Comparison of ENCODE assay signal across 31 cellular contexts in the genomic region with DNA sequence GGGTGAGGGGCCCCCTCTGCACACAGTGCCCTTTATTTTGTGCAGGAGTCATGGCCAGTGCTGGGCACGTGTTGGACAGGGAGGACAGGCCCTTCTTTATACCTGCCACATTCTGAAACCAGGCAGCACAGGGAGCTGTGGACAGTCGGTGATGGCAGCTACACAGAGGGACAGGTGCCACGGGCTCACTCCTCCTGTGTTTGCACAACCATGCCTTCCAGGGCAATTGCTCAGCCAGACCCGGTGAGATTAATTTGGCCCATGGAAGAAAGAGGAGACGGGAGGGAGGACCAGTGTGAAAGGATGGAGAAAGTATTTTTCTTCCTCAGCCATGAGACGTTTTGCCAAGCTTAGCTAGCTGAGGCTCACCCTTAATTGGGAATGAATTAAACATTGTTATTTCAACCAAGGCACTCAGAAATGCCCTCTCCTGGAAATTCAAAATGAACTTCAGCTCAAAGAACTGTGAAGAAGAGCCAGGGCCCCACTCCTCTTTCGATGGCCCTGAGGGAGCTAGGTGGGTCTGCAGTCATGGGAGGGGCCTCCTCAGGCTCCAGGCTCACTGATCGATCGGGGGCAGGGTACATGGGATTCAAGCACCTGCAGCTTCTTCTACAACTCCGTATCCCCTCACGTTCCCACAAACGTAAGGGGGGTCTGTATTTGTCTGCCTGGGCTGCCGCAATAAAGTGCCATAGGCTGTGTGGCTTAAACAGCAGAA. TPM values are rescaled to one million over a fixed set of nuclear protein-coding genes. Genes with fewer than 3 reads are reported as not detected.
DNase-seq lines count a peak whose midpoint lies in the region; ATAC-seq and TF ChIP-seq lines count a peak whose summit lies in the region.
"Had no signal": no experiment of that assay in that cellular context is flagged by ENCODE, and none has a peak within 500 bp of the region (broad histone marks: within the 10 kb centered on the region; RNA-seq: fewer than 3 reads in every experiment).

No MANE protein-coding gene starts in this region.

- no peak overlapping the region for H3K4me3 ChIP-seq in aorta (ENCODE audit: low read length in 2 of 2)
- H3K4me3 ChIP-seq: pancreas, Peyer's patch, skin epidermis, upper lobe of left lung had no signal

- H3K27me3 Mint-ChIP-seq in activated T-helper 1 cell treated with anti-CD3 and anti-CD28 coated beads, Interleukin-12 subunit alpha, Interleukin-12 subunit beta, Interleukin-2, Interleukin-4 antibody, amounts not matched to agents 30 ng/mL and 10 ng/mL and 1 ng/mL, durations not matched to agents 14 hours and 24 hours and 36 hours (ENCODE audit: insufficient read depth) = no peaks in the 10 kb centered on the region
- H3K27me3 Mint-ChIP-seq in progenitor cell of endocrine pancreas = no peaks in the 10 kb centered on the region

- no peaks in the 10 kb centered on the region for H3K4me1 ChIP-seq in aorta (ENCODE audit: control insufficient read depth in 1 of 2, insufficient read depth in 2 of 2, low read length in 2 of 2)
- H3K4me1 ChIP-seq: pancreas, Peyer's patch had no signal

- H3K27ac Mint-ChIP-seq in activated T-helper 1 cell treated with anti-CD3 and anti-CD28 coated beads, Interleukin-12 subunit alpha, Interleukin-12 subunit beta, Interleukin-2, Interleukin-4 antibody, amounts not matched to agents 30 ng/mL and 10 ng/mL and 1 ng/mL, durations not matched to agents 14 hours and 24 hours and 36 hours = no peak overlapping the region
- peak overlapping the region; percentile 65 for H3K27ac Mint-ChIP-seq in progenitor cell of endocrine pancreas
- H3K27ac Mint-ChIP-seq: dendritic cell treated with granulocyte-macrophage colony-stimulating factor and Interleukin-4, amounts not matched to agents 40 ng/mL and 50 ng/mL, for 4 days; memory B cell; stimulated activated naive B cell treated with anti-CD40 and anti-IgM and Interleukin-4, amounts not matched to agents 10 μg/mL and 1 μg/mL and 100 μg/mL, for 72 hours had no signal

- peak overlapping the region; percentile 2 for H3K4me3 Mint-ChIP-seq in activated T-helper 1 cell treated with anti-CD3 and anti-CD28 coated beads, Interleukin-12 subunit alpha, Interleukin-12 subunit beta, Interleukin-2, Interleukin-4 antibody, amounts not matched to agents 30 ng/mL and 10 ng/mL and 1 ng/mL, durations not matched to agents 14 hours and 24 hours and 36 hours
- no peak overlapping the region for H3K4me3 Mint-ChIP-seq in progenitor cell of endocrine pancreas (ENCODE audit: low read depth)
- H3K4me3 Mint-ChIP-seq: dendritic cell treated with granulocyte-macrophage colony-stimulating factor and Interleukin-4, amounts not matched to agents 40 ng/mL and 50 ng/mL, for 4 days; memory B cell; neural crest cell; stimulated activated naive B cell treated with anti-CD40 and anti-IgM and Interleukin-4, amounts not matched to agents 10 μg/mL and 1 μg/mL and 100 μg/mL, for 72 hours had no signal

- no peak for TF ChIP-seq CTCF in GM10248 (IDR thresholded peaks at IDR 0.05; ENCODE audit: control extremely low read depth, extremely low read depth, low read depth, missing control alignments)
- no peak for TF ChIP-seq CTCF in progenitor cell of endocrine pancreas (IDR thresholded peaks at IDR 0.05; ENCODE audit: unreplicated experiment)

- H3K9me3 ChIP-seq in aorta (ENCODE audit: control insufficient read depth, low read length) = no peaks in the 10 kb centered on the region
- H3K9me3 ChIP-seq: pancreas, Peyer's patch, upper lobe of left lung had no signal

- no peaks in the 10 kb centered on the region for H3K27me3 ChIP-seq in aorta (ENCODE audit: control insufficient read depth in 1 of 2, insufficient read depth in 2 of 2, low read length in 1 of 2)
- H3K27me3 ChIP-seq: pancreas, Peyer's patch, upper lobe of left lung had no signal

- no peaks in the 10 kb centered on the region for H3K9me3 Mint-ChIP-seq in activated T-helper 1 cell treated with anti-CD3 and anti-CD28 coated beads, Interleukin-12 subunit alpha, Interleukin-12 subunit beta, Interleukin-2, Interleukin-4 antibody, amounts not matched to agents 30 ng/mL and 10 ng/mL and 1 ng/mL, durations not matched to agents 14 hours and 24 hours and 36 hours
- H3K9me3 Mint-ChIP-seq in progenitor cell of endocrine pancreas (ENCODE audit: low read depth) = peaks cover 7% of the 10 kb centered on the region
- H3K9me3 Mint-ChIP-seq: activated naive CD4-positive, alpha-beta T cell treated with anti-CD3 and anti-CD28 coated beads, Interleukin-2, amount 50 U/mL, for 72 hours; dendritic cell treated with granulocyte-macrophage colony-stimulating factor and Interleukin-4, amounts not matched to agents 40 ng/mL and 50 ng/mL, for 4 days; memory B cell; stimulated activated naive B cell treated with anti-CD40 and anti-IgM and Interleukin-4, amounts not matched to agents 10 μg/mL and 1 μg/mL and 100 μg/mL, for 72 hours had no signal

- POLR2A ChIA-PET in GM10248 (lab: Yijun Ruan, JAX) = interaction anchor here (0.6 kb wide), 1 partner anchor 402 kb away, joined by 3 read pairs; no protein-coding TSS in a partner anchor

- CTCF ChIA-PET in GM10248 (lab: Yijun Ruan, JAX) = no interaction called here

- H3K4me1 Mint-ChIP-seq in activated T-helper 1 cell treated with anti-CD3 and anti-CD28 coated beads, Interleukin-12 subunit alpha, Interleukin-12 subunit beta, Interleukin-2, Interleukin-4 antibody, amounts not matched to agents 30 ng/mL and 10 ng/mL and 1 ng/mL, durations not matched to agents 14 hours and 24 hours and 36 hours (ENCODE audit: low read depth) = peaks cover 17% of the 10 kb centered on the region
- peaks cover 8% of the 10 kb centered on the region for H3K4me1 Mint-ChIP-seq in progenitor cell of endocrine pancreas (ENCODE audit: low read depth)
- H3K4me1 Mint-ChIP-seq: memory B cell, neural crest cell had no signal

- intact Hi-C loops in activated T-helper 1 cell treated with anti-CD3 and anti-CD28 coated beads, Interleukin-12 subunit alpha, Interleukin-12 subunit beta, Interleukin-2, Interleukin-4 antibody, amounts not matched to agents 30 ng/mL and 10 ng/mL and 1 ng/mL, durations not matched to agents 14 hours and 24 hours and 36 hours (cut with micrococcal nuclease) = no loop called here
- intact Hi-C loops in aorta (cut with DNase I) = no loop called here

- no peaks in the 10 kb centered on the region for H3K36me3 ChIP-seq in aorta (ENCODE audit: control insufficient read depth in 1 of 2, insufficient read depth in 2 of 2, low read length in 1 of 2)
- H3K36me3 ChIP-seq: pancreas, Peyer's patch, upper lobe of left lung, WERI-Rb-1 had no signal

- peak; percentile 23 for DNase-seq in NCI-H1092 treated with DMSO at 0.1 percent for 48 hours (lab: John Stamatoyannopoulos, UW)
- DNase-seq in NCI-H1092 (lab: John Stamatoyannopoulos, UW) = no peak
- DNase-seq in GM10248 (ENCODE audit: extremely low spot score) = peak; percentile 5
- DNase-seq in activated T-helper 1 cell treated with anti-CD3 and anti-CD28 coated beads, Interleukin-12 subunit alpha, Interleukin-12 subunit beta, Interleukin-2, Interleukin-4 antibody, amounts not matched to agents 30 ng/mL and 10 ng/mL and 1 ng/mL, durations not matched to agents 14 hours and 24 hours and 36 hours (ENCODE audit: low spot score) = no peak
- no peak for DNase-seq in progenitor cell of endocrine pancreas (ENCODE audit: low spot score, unreplicated experiment)
- no peak for DNase-seq in cortex of kidney (lab: John Stamatoyannopoulos, UW)
- no peak for DNase-seq in aorta
- DNase-seq in HT-29 (ENCODE audit: low spot score) = no peak
- DNase-seq: activated CD4-positive, alpha-beta T cell treated with anti-CD3 and anti-CD28 coated beads for 48 hours; activated CD8-positive, alpha-beta memory T cell treated with anti-CD3 and anti-CD28 coated beads for 24 hours; activated T-cell treated with anti-CD3 and anti-CD28 coated beads for 4 hours; EL; erythroblast; IMR-90; MV-4-11; NCI-H1694 treated with DMSO at 0.1 percent for 48 hours; NCI-H2171; NCI-H69; pancreas; Peyer's patch; SIG-M5; stimulated activated naive B cell treated with anti-CD40 and anti-IgM and Interleukin-4, amounts not matched to agents 10 μg/mL and 1 μg/mL and 100 μg/mL, for 72 hours; upper lobe of left lung; WERI-Rb-1 had no signal

- H3K36me3 Mint-ChIP-seq in activated T-helper 1 cell treated with anti-CD3 and anti-CD28 coated beads, Interleukin-12 subunit alpha, Interleukin-12 subunit beta, Interleukin-2, Interleukin-4 antibody, amounts not matched to agents 30 ng/mL and 10 ng/mL and 1 ng/mL, durations not matched to agents 14 hours and 24 hours and 36 hours (ENCODE audit: low read depth) = no peaks in the 10 kb centered on the region
- H3K36me3 Mint-ChIP-seq in progenitor cell of endocrine pancreas (ENCODE audit: insufficient read depth) = no peaks in the 10 kb centered on the region
- H3K36me3 Mint-ChIP-seq: memory B cell; stimulated activated naive B cell treated with anti-CD40 and anti-IgM and Interleukin-4, amounts not matched to agents 10 μg/mL and 1 μg/mL and 100 μg/mL, for 72 hours had no signal

- H3K27ac ChIP-seq in aorta (ENCODE audit: low read depth in 1 of 2, low read length in 2 of 2) = no peak overlapping the region
- H3K27ac ChIP-seq: 22Rv1, C4-2B, pancreas, Peyer's patch, skin epidermis, upper lobe of left lung, WERI-Rb-1 had no signal

- no peak for ATAC-seq in aorta (ENCODE audit: low FRiP score)
- ATAC-seq: activated naive CD4-positive, alpha-beta T cell treated with anti-CD3 and anti-CD28 coated beads, Interleukin-2, amount 50 U/mL, for 72 hours; pancreas; stimulated activated naive B cell treated with anti-CD40 and anti-IgM and Interleukin-4, amounts not matched to agents 10 μg/mL and 1 μg/mL and 100 μg/mL, for 72 hours had no signal

- WGBS in aorta, 2 donors = 62 to 66% methylated on average over 13 of the region's 13 CpGs

RNA-seq across cellular contexts. Expression of gene SHISA2, which starts 41.2 kb away (rescaled TPM):
- 9.4 and 9.5 TPM in 2 replicates for total RNA-seq in activated T-helper 1 cell treated with anti-CD3 and anti-CD28 coated beads, Interleukin-12 subunit alpha, Interleukin-12 subunit beta, Interleukin-2, Interleukin-4 antibody, amounts not matched to agents 30 ng/mL and 10 ng/mL and 1 ng/mL, durations not matched to agents 14 hours and 24 hours and 36 hours
- total RNA-seq in progenitor cell of endocrine pancreas (15.2 and 18.1 TPM in 2 replicates), aorta (under 1 TPM; 0.19 to 0.66 TPM)
- not detected for polyA plus RNA-seq in aorta
- total RNA-seq in HT-29 (2014; rRNA removed; shearing (Covaris generic)) = not detected in 2 replicates
- total RNA-seq: IMR-90 had no signal
- polyA plus RNA-seq: IMR-90 had no signal

Comparison
In these comparisons a context has a peak if more than half of its experiments do, and no peak if none do; other contexts are left out.
1. DNase-seq: peak in NCI-H1092 treated with DMSO at 0.1 percent for 48 hours (single experiment) and GM10248 (single experiment); none in NCI-H1092 (single experiment), activated T-helper 1 cell treated with anti-CD3 and anti-CD28 coated beads, Interleukin-12 subunit alpha, Interleukin-12 subunit beta, Interleukin-2, Interleukin-4 antibody, amounts not matched to agents 30 ng/mL and 10 ng/mL and 1 ng/mL, durations not matched to agents 14 hours and 24 hours and 36 hours (single experiment), progenitor cell of endocrine pancreas (single experiment), cortex of kidney (single experiment), aorta (0 of 2) and HT-29 (single experiment).